In genomic region chr1:16011936-16012589, GRCh38 we compare ENCODE assay signal across 15 cellular contexts. TPM values are rescaled to one million over a fixed set of nuclear protein-coding genes. Genes with fewer than 3 reads are reported as not detected.
DNase-seq lines count a peak whose midpoint lies in the region; ATAC-seq, FAIRE-seq and TF ChIP-seq lines count a peak whose summit lies in the region.
"Had no signal": no experiment of that assay in that cellular context is flagged by ENCODE, and none has a peak within 500 bp of the region (broad histone marks: within the 10 kb centered on the region; RNA-seq: fewer than 3 reads in every experiment).

No MANE protein-coding gene starts in this region.

- FAIRE-seq in kidney (lab: Jason Lieb, UNC): no peak
- FAIRE-seq: endometrium had no signal

- H3K4me1 Mint-ChIP-seq in activated naive CD8-positive, alpha-beta T cell treated with anti-CD3 and anti-CD28 coated beads, Interleukin-2, amount 10 ng/mL, durations not matched to agents 7 days and 5 days: peaks cover 3% of the 10 kb centered on the region
- H3K4me1 Mint-ChIP-seq in stimulated activated naive B cell treated with anti-CD40 and anti-IgM and Interleukin-4, amounts not matched to agents 10 μg/mL and 1 μg/mL and 100 μg/mL, for 72 hours: peaks cover 30 to 52% of the 10 kb centered on the region in 2 donors

- no peak for ATAC-seq in activated naive CD8-positive, alpha-beta T cell treated with anti-CD3 and anti-CD28 coated beads, Interleukin-2, amount 10 ng/mL, durations not matched to agents 7 days and 5 days (ENCODE audit: low read depth)
- no peak for ATAC-seq in stimulated activated naive B cell treated with anti-CD40 and anti-IgM and Interleukin-4, amounts not matched to agents 10 μg/mL and 1 μg/mL and 100 μg/mL, for 72 hours (replicated peaks)
- ATAC-seq in HG02884 (IDR thresholded peaks at IDR 0.05; ENCODE audit: unreplicated experiment): no peak

- no peak for TF ChIP-seq CTCF in kidney (IDR thresholded peaks at IDR 0.05; ENCODE audit: borderline replicate concordance, extremely low read depth, insufficient read depth)

- no peaks in the 10 kb centered on the region for H3K36me3 Mint-ChIP-seq in activated naive CD8-positive, alpha-beta T cell treated with anti-CD3 and anti-CD28 coated beads, Interleukin-2, amount 10 ng/mL, durations not matched to agents 7 days and 5 days
- no peaks in the 10 kb centered on the region for H3K36me3 Mint-ChIP-seq in stimulated activated naive B cell treated with anti-CD40 and anti-IgM and Interleukin-4, amounts not matched to agents 10 μg/mL and 1 μg/mL and 100 μg/mL, for 72 hours

- H3K9ac ChIP-seq in HUES64 (ENCODE audit: low read depth, low read length) (peak overlapping the region; percentile 54; the same call in 1 of the 2 replicates), kidney (ENCODE audit: low read length in 2 of 2) (peak overlapping the region in 1 of 2 donors; percentile 29)

- H3K27me3 Mint-ChIP-seq in activated naive CD8-positive, alpha-beta T cell treated with anti-CD3 and anti-CD28 coated beads, Interleukin-2, amount 10 ng/mL, durations not matched to agents 7 days and 5 days: peaks cover 14% of the 10 kb centered on the region
- H3K27me3 Mint-ChIP-seq in stimulated activated naive B cell treated with anti-CD40 and anti-IgM and Interleukin-4, amounts not matched to agents 10 μg/mL and 1 μg/mL and 100 μg/mL, for 72 hours: peaks cover 0 to 4% of the 10 kb centered on the region in 2 donors
- H3K27me3 Mint-ChIP-seq: activated CD4-positive, alpha-beta T cell treated with anti-CD3 and anti-CD28 coated beads for 36 hours had no signal

- H3K36me3 ChIP-seq in HUES64 (ENCODE audit: insufficient read depth, low read length) (no peaks in the 10 kb centered on the region), kidney (ENCODE audit: control insufficient read depth in 1 of 2, insufficient read depth in 2 of 2, low read length in 2 of 2) (no peaks in the 10 kb centered on the region)
- H3K36me3 ChIP-seq: SJSA1, upper lobe of left lung had no signal

- DNase-seq in activated naive CD8-positive, alpha-beta T cell treated with anti-CD3 and anti-CD28 coated beads, Interleukin-2, amount 10 ng/mL, durations not matched to agents 7 days and 5 days: no peak
- DNase-seq in kidney: no peak
- no peak for DNase-seq in stimulated activated naive B cell treated with anti-CD40 and anti-IgM and Interleukin-4, amounts not matched to agents 10 μg/mL and 1 μg/mL and 100 μg/mL, for 72 hours
- no peak for DNase-seq in activated naive CD4-positive, alpha-beta T cell (lab: John Stamatoyannopoulos, UW)
- no peak for DNase-seq in central memory CD4-positive, alpha-beta T cell
- no peak for DNase-seq in SW 1271 (lab: John Stamatoyannopoulos, UW)
- DNase-seq: Karpas-422, NCI-H446 had no signal

- peaks cover 5% of the 10 kb centered on the region; the same call in 1 of the 2 replicates for H3K4me1 ChIP-seq in HUES64 (ENCODE audit: insufficient read depth, low read length)
- H3K4me1 ChIP-seq in kidney (ENCODE audit: control insufficient read depth in 1 of 2, insufficient read depth in 1 of 2, low read depth in 1 of 2, low read length in 2 of 2): peaks cover 17 to 24% of the 10 kb centered on the region in 2 donors

- 95% methylated on average over 11 of the region's 11 CpGs for WGBS in HUES64

- intact Hi-C loops in kidney (cut with DNase I): no loop called here

- H3K9me3 ChIP-seq in HUES64 (ENCODE audit: insufficient read depth, low read depth, low read length) (no peaks in the 10 kb centered on the region), kidney (ENCODE audit: control insufficient read depth in 1 of 2, low read length in 2 of 2) (no peaks in the 10 kb centered on the region)
- H3K9me3 ChIP-seq: SJSA1, upper lobe of left lung had no signal

- peak overlapping the region; percentile 37; the same call in 1 of the 2 replicates for H3K27ac ChIP-seq in HUES64 (ENCODE audit: low read depth, low read length)
- peak overlapping the region; percentile 92 to 95 for H3K27ac ChIP-seq in kidney (ENCODE audit: low read depth in 2 of 2, low read length in 2 of 2)

- POLR2A ChIA-PET in activated naive CD8-positive, alpha-beta T cell treated with anti-CD3 and anti-CD28 coated beads, Interleukin-2, amount 10 ng/mL, durations not matched to agents 7 days and 5 days (lab: Charles Lee): interaction anchor here (0.6 kb wide), 1 partner anchor 157 kb away, joined by 3 read pairs; no protein-coding TSS in a partner anchor

- H3K9me3 Mint-ChIP-seq in activated naive CD8-positive, alpha-beta T cell treated with anti-CD3 and anti-CD28 coated beads, Interleukin-2, amount 10 ng/mL, durations not matched to agents 7 days and 5 days: no peaks in the 10 kb centered on the region
- H3K9me3 Mint-ChIP-seq in stimulated activated naive B cell treated with anti-CD40 and anti-IgM and Interleukin-4, amounts not matched to agents 10 μg/mL and 1 μg/mL and 100 μg/mL, for 72 hours: no peaks in the 10 kb centered on the region

- H3K27me3 ChIP-seq in HUES64 (ENCODE audit: insufficient read depth, low read length): no peaks in the 10 kb centered on the region
- H3K27me3 ChIP-seq: SJSA1, upper lobe of left lung had no signal

- peak overlapping the region; percentile 45 for H3K4me3 ChIP-seq in HUES64 (ENCODE audit: low read length)
- H3K4me3 ChIP-seq in kidney (ENCODE audit: low read length in 2 of 2): peak overlapping the region in 1 of 2 donors; percentile 21

- H3K27ac Mint-ChIP-seq in activated naive CD8-positive, alpha-beta T cell treated with anti-CD3 and anti-CD28 coated beads, Interleukin-2, amount 10 ng/mL, durations not matched to agents 7 days and 5 days: no peak overlapping the region
- peak overlapping the region; percentile 84 for H3K27ac Mint-ChIP-seq in stimulated activated naive B cell treated with anti-CD40 and anti-IgM and Interleukin-4, amounts not matched to agents 10 μg/mL and 1 μg/mL and 100 μg/mL, for 72 hours
- H3K27ac Mint-ChIP-seq: activated CD4-positive, alpha-beta T cell treated with anti-CD3 and anti-CD28 coated beads for 36 hours had no signal

- peak overlapping the region; percentile 39 for H3K4me3 Mint-ChIP-seq in activated naive CD8-positive, alpha-beta T cell treated with anti-CD3 and anti-CD28 coated beads, Interleukin-2, amount 10 ng/mL, durations not matched to agents 7 days and 5 days
- peak overlapping the region; percentile 70 to 73 for H3K4me3 Mint-ChIP-seq in stimulated activated naive B cell treated with anti-CD40 and anti-IgM and Interleukin-4, amounts not matched to agents 10 μg/mL and 1 μg/mL and 100 μg/mL, for 72 hours

RNA-seq across cellular contexts. Expression of gene HSPB7, which starts 5.8 kb away (rescaled TPM):
- polyA plus RNA-seq in HUES64 (2013, experiment 1 of 2): not detected
- not detected for polyA plus RNA-seq in HUES64 (2013, experiment 2 of 2)
- total RNA-seq in activated naive CD8-positive, alpha-beta T cell treated with anti-CD3 and anti-CD28 coated beads, Interleukin-2, amount 10 ng/mL, durations not matched to agents 7 days and 5 days: not detected
- total RNA-seq in kidney: 29.1 TPM
- 17.0 TPM for polyA plus RNA-seq in kidney (ENCODE audit: insufficient read depth, low read depth, low replicate concordance)
- total RNA-seq: activated CD4-positive, alpha-beta T cell treated with anti-CD3 and anti-CD28 coated beads for 36 hours; SJSA1 had no signal

RNA-seq across cellular contexts. Expression of gene SRARP, which starts 8.0 kb away (rescaled TPM):
- polyA plus RNA-seq in HUES64 (2013, experiment 1 of 2): 0.25 TPM
- 0.19 TPM for polyA plus RNA-seq in HUES64 (2013, experiment 2 of 2)
- total RNA-seq in activated naive CD8-positive, alpha-beta T cell treated with anti-CD3 and anti-CD28 coated beads, Interleukin-2, amount 10 ng/mL, durations not matched to agents 7 days and 5 days: not detected
- total RNA-seq in kidney: 0.22 TPM
- 4.0 TPM for polyA plus RNA-seq in kidney (ENCODE audit: insufficient read depth, low read depth, low replicate concordance)
- total RNA-seq: activated CD4-positive, alpha-beta T cell treated with anti-CD3 and anti-CD28 coated beads for 36 hours; osteocyte; SJSA1 had no signal

RNA-seq across cellular contexts. Expression of gene CLCNKA, which starts 9.8 kb away (rescaled TPM):
- 0.35 TPM for polyA plus RNA-seq in HUES64 (2013, experiment 1 of 2)
- 0.44 TPM for polyA plus RNA-seq in HUES64 (2013, experiment 2 of 2)
- total RNA-seq in activated naive CD8-positive, alpha-beta T cell treated with anti-CD3 and anti-CD28 coated beads, Interleukin-2, amount 10 ng/mL, durations not matched to agents 7 days and 5 days: not detected
- 7.8 TPM for total RNA-seq in kidney
- 187 TPM for polyA plus RNA-seq in kidney (ENCODE audit: insufficient read depth, low read depth, low replicate concordance)
- total RNA-seq: activated CD4-positive, alpha-beta T cell treated with anti-CD3 and anti-CD28 coated beads for 36 hours; osteocyte; SJSA1 had no signal

RNA-seq across cellular contexts. Expression of gene CLCNKB, which starts 31.5 kb away (rescaled TPM):
- polyA plus RNA-seq in HUES64 (2013, experiment 1 of 2): 0.95 TPM
- polyA plus RNA-seq in HUES64 (2013, experiment 2 of 2): 1.5 TPM
- total RNA-seq in activated naive CD8-positive, alpha-beta T cell treated with anti-CD3 and anti-CD28 coated beads, Interleukin-2, amount 10 ng/mL, durations not matched to agents 7 days and 5 days: not detected
- total RNA-seq in kidney: 60.6 TPM
- polyA plus RNA-seq in kidney (ENCODE audit: insufficient read depth, low read depth, low replicate concordance): 519 TPM
- total RNA-seq: activated CD4-positive, alpha-beta T cell treated with anti-CD3 and anti-CD28 coated beads for 36 hours; osteocyte; SJSA1 had no signal

RNA-seq across cellular contexts. Expression of gene ZBTB17, which starts 36.2 kb away (rescaled TPM):
- polyA plus RNA-seq in HUES64 (2013, experiment 1 of 2): 13.6 TPM
- 15.0 TPM for polyA plus RNA-seq in HUES64 (2013, experiment 2 of 2)
- total RNA-seq in activated naive CD8-positive, alpha-beta T cell treated with anti-CD3 and anti-CD28 coated beads, Interleukin-2, amount 10 ng/mL, durations not matched to agents 7 days and 5 days: 10 to 100 TPM; 46.4 to 47.6 TPM
- total RNA-seq in kidney: 41.5 TPM
- polyA plus RNA-seq in kidney (ENCODE audit: insufficient read depth, low read depth, low replicate concordance): 33.1 TPM

Comparison
In these comparisons a context has a peak if more than half of its experiments do, and no peak if none do; other contexts are left out.
1. RNA of gene HSPB7, which starts 5.8 kb away (total RNA-seq): 29.1 TPM in kidney (single experiment); not detected in activated naive CD8-positive, alpha-beta T cell treated with anti-CD3 and anti-CD28 coated beads, Interleukin-2, amount 10 ng/mL, durations not matched to agents 7 days and 5 days; every median in the first group is over 10 times any median in the second.